In genomic region chr3:59559721-59560514, GRCh38 we compare ENCODE assay signal across 9 cellular contexts.
DNase-seq lines count a peak whose midpoint lies in the region; ATAC-seq, FAIRE-seq and TF ChIP-seq lines count a peak whose summit lies in the region.
"Had no signal": no experiment of that assay in that cellular context is flagged by ENCODE, and none has a peak within 500 bp of the region (broad histone marks: within the 10 kb centered on the region; RNA-seq: fewer than 3 reads in every experiment).

No MANE protein-coding gene starts in this region.

- peaks cover 10% of the 10 kb centered on the region for H3K4me1 Mint-ChIP-seq in CD8-positive, alpha-beta T cell (ENCODE audit: low read depth)

- H3K27me3 ChIP-seq in CD8-positive, alpha-beta T cell (ENCODE audit: insufficient read depth, low read length), result no peaks in the 10 kb centered on the region

- DNase-seq in HCEC 1CT, result peak; percentile 99
- peak; percentile 95 for DNase-seq in RCC 7860 (ENCODE audit: low spot score)
- peak; percentile 73 for DNase-seq in dedifferentiated amniotic fluid mesenchymal stem cell (ENCODE audit: extremely low spot score)
- peak; percentile 20 for DNase-seq in stimulated activated CD4-positive, alpha-beta T cell treated with anti-CD3 and anti-CD28 coated beads, Interleukin-12 subunit alpha, Interleukin-12 subunit beta, amount 100 ng/mL, for 4 hours
- no peak for DNase-seq in CD8-positive, alpha-beta T cell
- DNase-seq in GOT3 (lab: John Stamatoyannopoulos, UW), result no peak

- no peak for TF ChIP-seq CTCF in CD8-positive, alpha-beta T cell (IDR thresholded peaks at IDR 0.05)

- no peaks in the 10 kb centered on the region for H3K36me3 ChIP-seq in CD8-positive, alpha-beta T cell (ENCODE audit: insufficient read depth, low read length)
- H3K36me3 ChIP-seq: HAP-1 had no signal

- intact Hi-C loops in CD8-positive, alpha-beta T cell (cut with DNase I, micrococcal nuclease), result no loop called here

- POLR2A ChIA-PET in CD8-positive, alpha-beta T cell (lab: Charles Lee), result no interaction called here

- H3K9me3 Mint-ChIP-seq in CD8-positive, alpha-beta T cell, result no peaks in the 10 kb centered on the region

- FAIRE-seq in RCC 7860 (lab: Jason Lieb, UNC), result peak; percentile 95

- H3K27me3 Mint-ChIP-seq in CD8-positive, alpha-beta T cell (ENCODE audit: low read depth), result no peaks in the 10 kb centered on the region

- H3K4me3 ChIP-seq in CD8-positive, alpha-beta T cell (ENCODE audit: low read depth, low read length), result no peak overlapping the region
- H3K4me3 ChIP-seq: HAP-1 had no signal

- H3K27ac ChIP-seq in CD8-positive, alpha-beta T cell (ENCODE audit: low read depth, low read length), result no peak overlapping the region

- no peaks in the 10 kb centered on the region for H3K36me3 Mint-ChIP-seq in CD8-positive, alpha-beta T cell

- ATAC-seq in GM19324 (IDR thresholded peaks at IDR 0.05; ENCODE audit: low FRiP score, unreplicated experiment) (no peak), HG03025 (IDR thresholded peaks at IDR 0.05; ENCODE audit: low FRiP score, unreplicated experiment) (no peak)
- no peak for ATAC-seq in CD8-positive, alpha-beta T cell

- H3K4me3 Mint-ChIP-seq in CD8-positive, alpha-beta T cell, result no peak overlapping the region

- no peaks in the 10 kb centered on the region for H3K9me3 ChIP-seq in CD8-positive, alpha-beta T cell (ENCODE audit: low read length)
- H3K9me3 ChIP-seq: HAP-1 had no signal

- CTCF ChIA-PET in CD8-positive, alpha-beta T cell (lab: Charles Lee), result interaction anchor here (1.8 to 2.1 kb wide), 2 partner anchors 11 to 298 kb away, joined by 4 to 5 read pairs; no protein-coding TSS in a partner anchor

- no peaks in the 10 kb centered on the region for H3K4me1 ChIP-seq in CD8-positive, alpha-beta T cell (ENCODE audit: insufficient read depth, low read length)
- H3K4me1 ChIP-seq: HAP-1 had no signal

- H3K27ac Mint-ChIP-seq in CD8-positive, alpha-beta T cell, result no peak overlapping the region

Comparison
In these comparisons a context has a peak if more than half of its experiments do, and no peak if none do; other contexts are left out.
1. DNase-seq: peak in HCEC 1CT (single experiment), RCC 7860 (single experiment), dedifferentiated amniotic fluid mesenchymal stem cell (single experiment) and stimulated activated CD4-positive, alpha-beta T cell treated with anti-CD3 and anti-CD28 coated beads, Interleukin-12 subunit alpha, Interleukin-12 subunit beta, amount 100 ng/mL, for 4 hours (single experiment); none in CD8-positive, alpha-beta T cell (0 of 7) and GOT3 (single experiment).